Comparison of ENCODE assay signal across 11 cellular contexts in the genomic region with DNA sequence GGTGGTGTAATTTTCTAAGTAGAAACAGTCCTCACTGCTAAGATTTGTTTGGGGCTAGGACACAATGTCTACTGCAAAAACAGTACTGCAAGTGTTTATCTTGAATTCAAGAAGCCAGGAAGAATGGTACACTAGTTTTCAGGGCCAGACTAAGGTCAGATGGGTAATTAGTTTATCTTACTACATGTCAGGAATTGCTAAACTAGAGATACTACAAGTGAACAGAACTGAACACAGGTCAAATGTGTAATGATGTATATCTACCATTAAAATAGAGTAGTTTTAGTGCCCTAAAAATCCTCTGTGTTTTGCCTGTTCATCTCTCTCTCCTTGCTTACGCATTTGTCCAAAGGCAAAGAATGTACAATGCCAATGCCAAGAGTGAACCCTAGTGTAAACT. TPM values are rescaled to one million over a fixed set of nuclear protein-coding genes. Genes with fewer than 3 reads are reported as not detected.
DNase-seq lines count a peak whose midpoint lies in the region; ATAC-seq and TF ChIP-seq lines count a peak whose summit lies in the region.
"Had no signal": no experiment of that assay in that cellular context is flagged by ENCODE, and none has a peak within 500 bp of the region (broad histone marks: within the 10 kb centered on the region; RNA-seq: fewer than 3 reads in every experiment).

No MANE protein-coding gene starts in this region.

- peaks cover 7% of the 10 kb centered on the region; the same call in 1 of the 2 replicates for H3K9me3 Mint-ChIP-seq in HFFc6

- CTCF ChIA-PET in A673 (lab: Charles Lee), result no interaction called here

- H3K27me3 ChIP-seq in A673 (replicated peaks; ENCODE audit: insufficient read depth, low read depth, low read length, poor library complexity), result no peaks in the 10 kb centered on the region
- H3K27me3 ChIP-seq: BLaER1, Peyer's patch had no signal

- peaks cover 55% of the 10 kb centered on the region for H3K36me3 ChIP-seq in A673 (ENCODE audit: insufficient read depth, low read length, poor library complexity, severe bottlenecking)

- BruUV-seq in A673 (replicated peaks; lab: Mats Ljungman, UMichigan), result no TSS peak

- H3K4me3 ChIP-seq in A673 (ENCODE audit: low read depth, low read length, poor library complexity, severe bottlenecking), result no peak overlapping the region
- H3K4me3 ChIP-seq: BLaER1, Peyer's patch had no signal

- DNase-seq in A673 (ENCODE audit: low spot score), result no peak
- DNase-seq in HFFc6, result no peak
- DNase-seq in amniotic epithelial cell (ENCODE audit: low read depth), result peak; percentile 29
- no peak for DNase-seq in NCI-H82 (lab: John Stamatoyannopoulos, UW)
- DNase-seq in retina, result no peak
- DNase-seq: foreskin melanocyte, islet precursor cell, NCI-H1092 treated with DMSO at 0.1 percent for 48 hours, Peyer's patch had no signal

- no peak for ATAC-seq in GM19452 (IDR thresholded peaks at IDR 0.05; ENCODE audit: unreplicated experiment)

- POLR2A ChIA-PET in A673 (lab: Charles Lee; ENCODE audit: low non-redundant PET), result no interaction called here

- TF ChIP-seq CTCF in A673 (conservative IDR thresholded peaks at IDR 0.05; ENCODE audit: low read depth, low read length) (no peak), HFFc6 (IDR thresholded peaks at IDR 0.05) (no peak)

- H3K4me3 Mint-ChIP-seq in HFFc6, result no peak overlapping the region

- no peaks in the 10 kb centered on the region for H3K9me3 ChIP-seq in A673 (ENCODE audit: low read depth, low read length, poor library complexity, severe bottlenecking)
- H3K9me3 ChIP-seq: BLaER1, Peyer's patch had no signal

- peaks cover 17% of the 10 kb centered on the region for H3K27me3 Mint-ChIP-seq in HFFc6 (ENCODE audit: insufficient read depth)

- H3K36me3 Mint-ChIP-seq in HFFc6 (ENCODE audit: low read depth), result peaks cover 42% of the 10 kb centered on the region

- H3K4me1 ChIP-seq in A673 (ENCODE audit: insufficient read depth, low read length, poor library complexity, severe bottlenecking), result peaks cover 4% of the 10 kb centered on the region

- peak overlapping the region; percentile 22 for H3K27ac ChIP-seq in A673 (ENCODE audit: low read depth, low read length, poor library complexity, severe bottlenecking)
- H3K27ac ChIP-seq: BLaER1, Peyer's patch had no signal

- peak overlapping the region; percentile 42 for H3K27ac Mint-ChIP-seq in HFFc6

- H3K4me1 Mint-ChIP-seq in HFFc6 (ENCODE audit: low read depth), result peaks cover 22% of the 10 kb centered on the region

- intact Hi-C loops in A673 (cut with micrococcal nuclease; ENCODE audit: unreplicated experiment), result loop anchor here (10.0 kb wide), 1 partner anchor 521 kb away; the partner anchor contains the start of gene BAZ2A

RNA-seq across cellular contexts. Expression of gene RPL41, which starts 2.3 kb away (rescaled TPM):
- 3,332 and 3,475 TPM in 2 replicates for total RNA-seq in A673 (2021)
- 1,000 to 10,000 TPM; 2,722 to 3,464 (median 3,292) TPM for total RNA-seq in HFFc6 (2021; fragmentation: NEBNext Ultra II Directional; extraction: Animal tissue kit (Norgen Biotek cat#: 25700))

RNA-seq across cellular contexts. Expression of gene ZC3H10, which starts 4.0 kb away (rescaled TPM):
- total RNA-seq in A673 (2021), result 11.8 and 14.4 TPM in 2 replicates
- 1 to 10 TPM; 3.3 to 4.7 (median 3.8) TPM for total RNA-seq in HFFc6 (2021; fragmentation: NEBNext Ultra II Directional; extraction: Animal tissue kit (Norgen Biotek cat#: 25700))

RNA-seq across cellular contexts. Expression of gene PA2G4, which starts 9.7 kb away (rescaled TPM):
- 302 and 327 TPM in 2 replicates for total RNA-seq in A673 (2021)
- total RNA-seq in HFFc6 (2021; fragmentation: NEBNext Ultra II Directional; extraction: Animal tissue kit (Norgen Biotek cat#: 25700)), result 100 to 1,000 TPM; 144 to 190 (median 177) TPM

RNA-seq across cellular contexts. Expression of gene ESYT1, which starts 14.0 kb away (rescaled TPM):
- total RNA-seq in A673 (2021), result 90.0 and 107 TPM in 2 replicates
- total RNA-seq in HFFc6 (2021; fragmentation: NEBNext Ultra II Directional; extraction: Animal tissue kit (Norgen Biotek cat#: 25700)), result 100 to 1,000 TPM; 136 to 174 (median 151) TPM

RNA-seq across cellular contexts. Expression of gene ERBB3, which starts 34.1 kb away (rescaled TPM):
- total RNA-seq in A673 (2021), result 0.70 and 2.0 TPM in 2 replicates
- 1 to 10 TPM; 1.0 to 2.5 (median 1.8) TPM for total RNA-seq in HFFc6 (2021; fragmentation: NEBNext Ultra II Directional; extraction: Animal tissue kit (Norgen Biotek cat#: 25700))
